1 cellular context compared by ENCODE assay signal in the genomic region with DNA sequence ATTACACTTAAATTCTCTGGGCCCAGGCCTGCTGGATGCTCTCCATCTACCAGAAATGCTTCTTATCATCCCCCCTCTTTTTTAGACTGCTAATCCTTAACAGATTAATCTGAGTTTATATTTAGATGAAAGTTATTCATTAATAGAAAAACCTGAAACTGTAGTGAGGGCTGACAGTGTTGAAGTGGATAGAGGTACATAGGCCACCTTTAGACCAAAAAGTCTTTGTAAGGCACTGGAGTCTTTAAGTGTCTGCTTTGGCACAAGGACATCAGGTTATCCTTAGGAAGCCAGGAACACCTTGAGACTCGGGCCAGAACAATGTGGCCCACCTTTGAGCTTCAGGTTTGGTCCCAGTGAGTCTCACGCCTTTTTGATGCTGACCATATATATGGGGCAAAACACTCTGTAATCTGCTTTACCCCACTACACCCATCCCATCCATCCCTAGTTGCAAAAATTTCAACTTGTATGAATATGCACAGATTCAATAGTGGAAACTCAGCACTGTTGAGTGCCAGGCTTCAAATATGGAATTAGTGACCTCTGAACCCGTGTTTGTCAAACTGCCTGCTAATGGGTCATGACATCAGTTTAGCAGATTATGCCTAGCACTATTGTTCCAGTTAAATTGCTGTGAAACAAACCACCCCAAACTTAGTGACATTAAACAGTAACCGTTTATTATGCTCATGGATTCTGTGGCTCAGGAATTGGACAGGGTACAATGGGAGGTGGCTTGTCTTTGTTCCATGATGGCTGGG.
A peak's percentile ranks its signal among the peaks of the same experiment; 100 is the strongest.
TF ChIP-seq lines count a peak whose summit lies in the region.

No MANE protein-coding gene starts in this region.

TF ChIP-seq in liver, 16 proteins besides CTCF, POLR2A, EP300 and RAD21 (continued from another document):
- TF ChIP-seq TAF1 (conservative IDR thresholded peaks at IDR 0.05) (no peak), REST (IDR thresholded peaks at IDR 0.05) (peak; percentile 53), YY1 (IDR thresholded peaks at IDR 0.05) (peak; percentile 47), NR2F2 (IDR thresholded peaks at IDR 0.05) (peak; percentile 42), HNF4A (conservative IDR thresholded peaks at IDR 0.05) (peak; percentile 35 to 38), HNF4G (IDR thresholded peaks at IDR 0.05) (peak; percentile 33), GABPA (IDR thresholded peaks at IDR 0.05 in 1 of 2, conservative IDR thresholded peaks at IDR 0.05 in 1 of 2) (no peak), EGR1 (IDR thresholded peaks at IDR 0.05; ENCODE audit: low read depth in 2 of 2) (no peak), JUND (IDR thresholded peaks at IDR 0.05) (peak in 1 of 2 donors; percentile 23), RXRA (IDR thresholded peaks at IDR 0.05) (peak; percentile 33 to 42)
- TF ChIP-seq, protein P1, sequence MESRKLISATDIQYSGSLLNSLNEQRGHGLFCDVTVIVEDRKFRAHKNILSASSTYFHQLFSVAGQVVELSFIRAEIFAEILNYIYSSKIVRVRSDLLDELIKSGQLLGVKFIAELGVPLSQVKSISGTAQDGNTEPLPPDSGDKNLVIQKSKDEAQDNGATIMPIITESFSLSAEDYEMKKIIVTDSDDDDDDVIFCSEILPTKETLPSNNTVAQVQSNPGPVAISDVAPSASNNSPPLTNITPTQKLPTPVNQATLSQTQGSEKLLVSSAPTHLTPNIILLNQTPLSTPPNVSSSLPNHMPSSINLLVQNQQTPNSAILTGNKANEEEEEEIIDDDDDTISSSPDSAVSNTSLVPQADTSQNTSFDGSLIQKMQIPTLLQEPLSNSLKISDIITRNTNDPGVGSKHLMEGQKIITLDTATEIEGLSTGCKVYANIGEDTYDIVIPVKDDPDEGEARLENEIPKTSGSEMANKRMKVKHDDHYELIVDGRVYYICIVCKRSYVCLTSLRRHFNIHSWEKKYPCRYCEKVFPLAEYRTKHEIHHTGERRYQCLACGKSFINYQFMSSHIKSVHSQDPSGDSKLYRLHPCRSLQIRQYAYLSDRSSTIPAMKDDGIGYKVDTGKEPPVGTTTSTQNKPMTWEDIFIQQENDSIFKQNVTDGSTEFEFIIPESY (IDR thresholded peaks at IDR 0.05), result no peak
- TF ChIP-seq, protein P2, sequence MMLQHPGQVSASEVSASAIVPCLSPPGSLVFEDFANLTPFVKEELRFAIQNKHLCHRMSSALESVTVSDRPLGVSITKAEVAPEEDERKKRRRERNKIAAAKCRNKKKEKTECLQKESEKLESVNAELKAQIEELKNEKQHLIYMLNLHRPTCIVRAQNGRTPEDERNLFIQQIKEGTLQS (IDR thresholded peaks at IDR 0.05), result no peak
